In the genomic region with DNA sequence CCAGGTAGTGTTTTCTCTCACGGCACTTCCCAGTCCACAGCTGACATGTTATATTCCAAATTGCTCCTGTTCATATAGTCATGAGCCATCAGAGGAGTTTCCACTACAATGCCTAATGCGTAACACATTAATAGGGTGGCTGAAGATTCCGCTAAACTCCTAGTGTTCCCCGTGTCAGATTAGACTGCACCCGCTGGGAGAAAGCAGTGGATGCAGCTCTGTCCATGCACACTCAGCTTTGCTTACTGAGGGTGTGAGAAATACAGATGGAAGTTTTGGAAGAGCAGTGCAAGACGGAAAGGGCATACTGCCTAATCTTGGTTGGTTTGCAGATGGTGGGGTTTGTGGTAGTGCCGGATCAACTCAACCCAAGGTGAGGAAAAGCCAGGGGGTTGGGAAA, we compare ENCODE assay signal across 14 cellular contexts.
"Had no signal": no experiment of that assay in that cellular context is flagged by ENCODE, and none has a peak within 500 bp of the region (broad histone marks: within the 10 kb centered on the region; RNA-seq: fewer than 3 reads in every experiment).

No MANE protein-coding gene starts in this region.

- H3K27ac Mint-ChIP-seq: stimulated activated memory B cell treated with anti-CD40 and anti-IgM and Interleukin-4, amounts not matched to agents 10 μg/mL and 1 μg/mL and 100 μg/mL, for 72 hours had no signal

- ATAC-seq: body of pancreas; pancreas; stimulated activated memory B cell treated with anti-CD40 and anti-IgM and Interleukin-4, amounts not matched to agents 10 μg/mL and 1 μg/mL and 100 μg/mL, for 72 hours; T-cell had no signal

- H3K36me3 ChIP-seq: pancreas had no signal

- DNase-seq: activated effector memory CD4-positive, alpha-beta T cell treated with Interleukin-2 at 50 U/mL for 16 hours; activated naive CD4-positive, alpha-beta T cell treated with anti-CD3 and anti-CD28 coated beads, Interleukin-2, amount 50 U/mL, for 16 hours; activated T-cell treated with anti-CD3 and anti-CD28 coated beads, Interleukin-2, amount 50 U/mL, for 1 hour; amygdala; body of pancreas; cortex of kidney; effector memory CD4-positive, alpha-beta T cell; foreskin fibroblast; pancreas; stimulated activated CD4-positive, alpha-beta T cell treated with anti-CD3 and anti-CD28 coated beads, Interleukin-2, amount 100 ng/mL, for 48 hours; T-cell; T-helper 9 cell had no signal

- H3K27ac ChIP-seq: body of pancreas, pancreas had no signal

- H3K9me3 ChIP-seq: body of pancreas, pancreas had no signal

- H3K9me3 Mint-ChIP-seq: central memory CD8-positive, alpha-beta T cell; stimulated activated memory B cell treated with anti-CD40 and anti-IgM and Interleukin-4, amounts not matched to agents 10 μg/mL and 1 μg/mL and 100 μg/mL, for 72 hours; T-cell had no signal

- H3K4me3 ChIP-seq: body of pancreas, pancreas had no signal

- H3K4me3 Mint-ChIP-seq: central memory CD8-positive, alpha-beta T cell; stimulated activated memory B cell treated with anti-CD40 and anti-IgM and Interleukin-4, amounts not matched to agents 10 μg/mL and 1 μg/mL and 100 μg/mL, for 72 hours; T-cell had no signal

- H3K27me3 ChIP-seq: body of pancreas, pancreas had no signal

- H3K27me3 Mint-ChIP-seq: central memory CD8-positive, alpha-beta T cell; stimulated activated memory B cell treated with anti-CD40 and anti-IgM and Interleukin-4, amounts not matched to agents 10 μg/mL and 1 μg/mL and 100 μg/mL, for 72 hours had no signal
